In the genomic region with DNA sequence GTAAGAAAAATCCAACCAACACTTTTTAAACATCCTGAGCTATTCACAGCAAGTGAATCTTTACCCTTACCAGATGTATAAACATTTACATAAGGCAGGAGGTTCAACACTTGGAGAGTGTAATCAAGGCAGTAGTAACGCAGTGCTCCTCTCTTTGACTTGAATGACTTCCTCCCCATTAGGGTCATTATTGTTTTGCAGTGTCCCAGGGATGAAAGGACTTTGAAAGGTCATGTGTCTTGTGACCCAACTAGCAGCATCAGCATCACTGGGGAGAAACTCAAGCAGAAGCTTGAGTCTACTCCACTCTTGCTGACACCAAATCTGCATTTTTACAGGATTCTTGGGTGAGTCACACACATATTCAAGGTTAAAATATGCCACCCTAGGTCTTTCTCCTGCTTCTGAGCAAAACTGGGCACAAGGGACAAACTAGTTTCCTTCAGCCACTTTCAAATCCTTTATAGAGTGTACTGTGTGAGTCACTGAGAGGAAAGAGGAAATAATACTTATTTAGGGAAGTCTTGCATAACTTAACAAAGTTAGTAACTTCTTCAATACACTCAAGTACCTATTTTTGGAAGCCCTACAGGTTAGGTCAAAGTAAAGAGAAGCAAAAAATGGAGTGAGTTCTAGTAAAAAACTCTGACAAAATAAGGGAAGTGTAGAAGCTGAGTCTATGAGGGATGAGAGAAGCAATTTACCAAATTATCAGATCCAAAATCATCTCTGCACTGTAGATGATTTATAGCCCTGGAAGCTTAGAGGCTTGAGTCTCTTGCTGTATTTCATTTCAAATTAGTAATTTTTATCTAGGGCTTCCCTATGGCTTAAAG, we compare ENCODE assay signal across 8 cellular contexts. TPM values are rescaled to one million over a fixed set of nuclear protein-coding genes. Genes with fewer than 3 reads are reported as not detected.
DNase-seq lines count a peak whose midpoint lies in the region; ATAC-seq and TF ChIP-seq lines count a peak whose summit lies in the region.

No MANE protein-coding gene starts in this region.

- no peak overlapping the region for H3K9ac ChIP-seq in neuronal stem cell (ENCODE audit: low read depth, low read length, poor library complexity)

- H3K4me3 ChIP-seq in neuronal stem cell (ENCODE audit: low read length in 2 of 2) (no peak overlapping the region), ovary (no peak overlapping the region), SJCRH30 (no peak overlapping the region)

- H3K14ac ChIP-seq in neuronal stem cell (ENCODE audit: low read length), result no peak overlapping the region

- H3K4me1 Mint-ChIP-seq in activated CD4-positive, alpha-beta T cell treated with anti-CD3 and anti-CD28 coated beads for 36 hours, result peaks cover 37% of the 10 kb centered on the region

- H3K18ac ChIP-seq in neuronal stem cell (ENCODE audit: low read length), result no peak overlapping the region

- no peak overlapping the region for H3K4ac ChIP-seq in neuronal stem cell (ENCODE audit: low read length)

- no peak overlapping the region for H2BK12ac ChIP-seq in neuronal stem cell (ENCODE audit: low read length)

- H3K23ac ChIP-seq in neuronal stem cell (ENCODE audit: low read depth, low read length, poor library complexity), result no peak overlapping the region

- no peak overlapping the region for H3K27ac ChIP-seq in neuronal stem cell (replicated peaks; ENCODE audit: low read length)
- H3K27ac ChIP-seq in ovary, result no peak overlapping the region
- no peak overlapping the region for H3K27ac ChIP-seq in SJCRH30

- WGBS in neuronal stem cell (ENCODE audit: extremely low coverage in 2 of 2, insufficient read length in 2 of 2, insufficient replicate concordance in 1 of 2), 2 donors, result no CpG with 5 or more reads among the region's 1 CpG
- WGBS in ovary, 3 donors, result 50 to 58% (median 53%) methylated on average over 1 of the region's 1 CpG

- H3K36me3 ChIP-seq in neuronal stem cell (replicated peaks in 1 of 2; ENCODE audit: control insufficient read depth in 2 of 2, insufficient read depth in 2 of 2, low read length in 2 of 2), result no peaks in the 10 kb centered on the region
- H3K36me3 ChIP-seq in ovary, result no peaks in the 10 kb centered on the region
- H3K36me3 ChIP-seq in SJCRH30, result no peaks in the 10 kb centered on the region

- DNase-seq in activated CD4-positive, alpha-beta T cell treated with anti-CD3 and anti-CD28 coated beads for 36 hours, result no peak
- DNase-seq in activated CD4-positive, alpha-beta T cell treated with anti-CD3 and anti-CD28 coated beads, Interleukin-2, amount 50 U/mL, for 48 hours, result no peak
- DNase-seq in NOMO-1 (lab: John Stamatoyannopoulos, UW; ENCODE audit: unreplicated experiment in 2 of 2) (peak; percentile 94 to 100), dermis blood vessel endothelial cell (peak; percentile 55), neuronal stem cell (ENCODE audit: low spot score) (no peak), ovary (no peak), SJCRH30 (no peak)

- no peak for TF ChIP-seq POLR2A in ovary (IDR thresholded peaks at IDR 0.05)

- H2BK120ac ChIP-seq in neuronal stem cell (ENCODE audit: low read depth, low read length), result no peak overlapping the region

- H3K9me3 Mint-ChIP-seq in activated CD4-positive, alpha-beta T cell treated with anti-CD3 and anti-CD28 coated beads for 36 hours (ENCODE audit: low read depth), result no peaks in the 10 kb centered on the region

- H3K27me3 ChIP-seq in neuronal stem cell (ENCODE audit: control insufficient read depth in 3 of 3, insufficient read depth in 3 of 3, low read depth in 1 of 3, low read length in 3 of 3) (no peaks in the 10 kb centered on the region), ovary (no peaks in the 10 kb centered on the region), SJCRH30 (no peaks in the 10 kb centered on the region)

- no peak overlapping the region for H2AK5ac ChIP-seq in neuronal stem cell (ENCODE audit: low read depth, low read length)

- CTCF ChIA-PET in activated CD4-positive, alpha-beta T cell treated with anti-CD3 and anti-CD28 coated beads for 36 hours (lab: Charles Lee), result interaction anchor here (0.5 to 2.8 kb wide), 10 partner anchors 9 to 78 kb away, joined by 3 to 7 read pairs (median 4); no protein-coding TSS in a partner anchor

- H3K36me3 Mint-ChIP-seq in activated CD4-positive, alpha-beta T cell treated with anti-CD3 and anti-CD28 coated beads for 36 hours (ENCODE audit: low read depth), result no peaks in the 10 kb centered on the region

- H2BK5ac ChIP-seq in neuronal stem cell (ENCODE audit: low read length), result no peak overlapping the region

- no peak for TF ChIP-seq EP300 in ovary (IDR thresholded peaks at IDR 0.05)

- H3K4me1 ChIP-seq in neuronal stem cell (ENCODE audit: control insufficient read depth in 2 of 2, insufficient read depth in 1 of 2, low read depth in 1 of 2, low read length in 2 of 2) (peaks cover 4 to 16% of the 10 kb centered on the region in 2 donors), ovary (ENCODE audit: insufficient read depth) (peaks cover 4% of the 10 kb centered on the region), SJCRH30 (peaks cover 21% of the 10 kb centered on the region)

- H3K9me3 ChIP-seq in neuronal stem cell (replicated peaks in 1 of 2; ENCODE audit: control insufficient read depth in 2 of 2, insufficient read depth in 1 of 2, low read depth in 1 of 2, low read length in 2 of 2) (no peaks in the 10 kb centered on the region), ovary (no peaks in the 10 kb centered on the region), SJCRH30 (replicated peaks) (peaks cover 10% of the 10 kb centered on the region; the same call in 1 of the 2 replicates)

- ATAC-seq in activated CD4-positive, alpha-beta T cell treated with anti-CD3 and anti-CD28 coated beads for 36 hours, result peak; percentile 84
- peak; percentile 89 for ATAC-seq in HG02798 (IDR thresholded peaks at IDR 0.05; ENCODE audit: poor library complexity, unreplicated experiment)

- POLR2A ChIA-PET in activated CD4-positive, alpha-beta T cell treated with anti-CD3 and anti-CD28 coated beads for 36 hours (lab: Charles Lee), result no interaction called here

- no peak overlapping the region for H3K4me3 Mint-ChIP-seq in activated CD4-positive, alpha-beta T cell treated with anti-CD3 and anti-CD28 coated beads for 36 hours

- H2AFZ ChIP-seq in neuronal stem cell (ENCODE audit: low read length), result peak overlapping the region; percentile 2

- H2BK15ac ChIP-seq in neuronal stem cell (ENCODE audit: low read length), result no peak overlapping the region

- H3K27ac Mint-ChIP-seq in activated CD4-positive, alpha-beta T cell treated with anti-CD3 and anti-CD28 coated beads for 36 hours, result peak overlapping the region; percentile 44

- intact Hi-C loops in activated CD4-positive, alpha-beta T cell treated with anti-CD3 and anti-CD28 coated beads for 36 hours (cut with DNase I, micrococcal nuclease), result no loop called here
- intact Hi-C loops in ovary (cut with DNase I), result no loop called here

- TF ChIP-seq CTCF in ovary (IDR thresholded peaks at IDR 0.05), result no peak

- no peak overlapping the region for H4K91ac ChIP-seq in neuronal stem cell (ENCODE audit: low read depth, low read length, poor library complexity)

- no peak overlapping the region for H3K4me2 ChIP-seq in neuronal stem cell (ENCODE audit: insufficient read depth, low read length, poor library complexity, severe bottlenecking)

- no peaks in the 10 kb centered on the region for H3K27me3 Mint-ChIP-seq in activated CD4-positive, alpha-beta T cell treated with anti-CD3 and anti-CD28 coated beads for 36 hours

- H4K8ac ChIP-seq in neuronal stem cell (ENCODE audit: low read depth, low read length), result no peak overlapping the region

- H3K79me1 ChIP-seq in neuronal stem cell (ENCODE audit: low read depth, low read length), result no peaks in the 10 kb centered on the region

RNA-seq across cellular contexts. Expression of a gene that starts 51.0 kb away (rescaled TPM):
- total RNA-seq in activated CD4-positive, alpha-beta T cell treated with anti-CD3 and anti-CD28 coated beads for 36 hours, result 10 to 100 TPM; 72.1 to 74.1 TPM
- 21.6 and 28.4 TPM in 2 replicates for total RNA-seq in dermis blood vessel endothelial cell
- polyA plus RNA-seq in neuronal stem cell (2013, experiment 1 of 2), result 45.6 TPM
- polyA plus RNA-seq in neuronal stem cell (2013, experiment 2 of 2), result 46.5 TPM
- 10 to 100 TPM; 20.3 to 46.5 (median 31.9) TPM for total RNA-seq in ovary
- polyA plus RNA-seq in ovary, result 10 to 100 TPM; 11.6 to 26.2 TPM
- total RNA-seq in SJCRH30 (2014; rRNA removed; shearing (Covaris generic)), result 117 and 128 TPM in 2 replicates

Comparison
In these comparisons a context has a peak if more than half of its experiments do, and no peak if none do; other contexts are left out.
1. DNase-seq: peak in NOMO-1 (2 of 2) and dermis blood vessel endothelial cell (single experiment); none in activated CD4-positive, alpha-beta T cell treated with anti-CD3 and anti-CD28 coated beads for 36 hours (single experiment), activated CD4-positive, alpha-beta T cell treated with anti-CD3 and anti-CD28 coated beads, Interleukin-2, amount 50 U/mL, for 48 hours (0 of 2), neuronal stem cell (single experiment), ovary (0 of 5) and SJCRH30 (0 of 2).